1 cellular context compared by ENCODE assay signal in the genomic region with DNA sequence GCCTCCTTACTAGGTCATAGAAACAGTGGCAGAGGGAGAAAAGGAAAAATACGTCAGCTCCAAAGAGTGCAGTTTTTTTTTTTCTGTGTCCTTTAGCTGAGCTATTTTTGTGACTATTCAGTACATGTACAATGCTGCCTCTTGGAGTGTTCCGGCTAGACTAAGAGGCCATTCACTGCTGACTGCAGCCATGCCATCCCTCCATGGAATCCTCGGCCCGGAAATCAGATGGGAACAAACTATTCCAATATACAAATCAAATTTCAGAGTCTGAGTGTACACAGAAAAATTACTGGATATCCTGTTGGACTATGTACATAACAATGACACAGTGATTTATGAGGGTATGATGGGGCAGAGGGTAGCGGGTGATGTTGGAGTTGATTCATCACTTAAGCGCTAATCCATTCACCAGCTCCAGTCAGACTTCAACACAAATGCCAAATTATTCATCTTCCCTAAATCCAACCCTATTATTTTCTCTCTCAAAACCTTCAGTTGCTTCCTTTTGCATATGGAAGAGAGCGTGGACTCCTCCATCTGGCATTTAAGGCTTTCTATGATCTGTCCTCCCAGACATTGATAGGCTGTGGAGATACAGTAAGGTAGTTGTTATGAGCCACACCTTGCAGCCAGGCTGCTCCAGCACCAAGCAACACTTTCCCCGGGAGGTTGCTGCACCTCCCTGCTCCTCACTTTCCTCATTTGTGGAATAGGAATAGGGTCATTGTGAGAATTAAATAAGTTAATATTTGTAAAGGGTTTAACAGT.
TF ChIP-seq lines count a peak whose summit lies in the region.

No MANE protein-coding gene starts in this region.

TF ChIP-seq in A549, 52 proteins besides CTCF, POLR2A, EP300 and RAD21 (continued from another document):
- TF ChIP-seq, protein P1, sequence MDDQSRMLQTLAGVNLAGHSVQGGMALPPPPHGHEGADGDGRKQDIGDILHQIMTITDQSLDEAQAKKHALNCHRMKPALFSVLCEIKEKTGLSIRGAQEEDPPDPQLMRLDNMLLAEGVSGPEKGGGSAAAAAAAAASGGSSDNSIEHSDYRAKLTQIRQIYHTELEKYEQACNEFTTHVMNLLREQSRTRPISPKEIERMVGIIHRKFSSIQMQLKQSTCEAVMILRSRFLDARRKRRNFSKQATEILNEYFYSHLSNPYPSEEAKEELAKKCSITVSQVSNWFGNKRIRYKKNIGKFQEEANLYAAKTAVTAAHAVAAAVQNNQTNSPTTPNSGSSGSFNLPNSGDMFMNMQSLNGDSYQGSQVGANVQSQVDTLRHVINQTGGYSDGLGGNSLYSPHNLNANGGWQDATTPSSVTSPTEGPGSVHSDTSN (IDR thresholded peaks at IDR 0.05) = peak; percentile 85
- TF ChIP-seq HEYL (CRISPR knock-in tag; IDR thresholded peaks at IDR 0.05) = no peak
- peak; percentile 90 for TF ChIP-seq GATA3 (IDR thresholded peaks at IDR 0.05; ENCODE audit: borderline replicate concordance)
- no peak for TF ChIP-seq KDM5A (IDR thresholded peaks at IDR 0.05)
- TF ChIP-seq, protein P2, sequence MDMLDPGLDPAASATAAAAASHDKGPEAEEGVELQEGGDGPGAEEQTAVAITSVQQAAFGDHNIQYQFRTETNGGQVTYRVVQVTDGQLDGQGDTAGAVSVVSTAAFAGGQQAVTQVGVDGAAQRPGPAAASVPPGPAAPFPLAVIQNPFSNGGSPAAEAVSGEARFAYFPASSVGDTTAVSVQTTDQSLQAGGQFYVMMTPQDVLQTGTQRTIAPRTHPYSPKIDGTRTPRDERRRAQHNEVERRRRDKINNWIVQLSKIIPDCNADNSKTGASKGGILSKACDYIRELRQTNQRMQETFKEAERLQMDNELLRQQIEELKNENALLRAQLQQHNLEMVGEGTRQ (IDR thresholded peaks at IDR 0.05) = no peak
- no peak for TF ChIP-seq CHD2 (IDR thresholded peaks at IDR 0.05; ENCODE audit: low read length, partially characterized antibody)
- TF ChIP-seq PHF8 (IDR thresholded peaks at IDR 0.05; ENCODE audit: borderline replicate concordance, low read depth) = no peak
- TF ChIP-seq TP53 (CRISPR knock-in tag; IDR thresholded peaks at IDR 0.05) = no peak
- no peak for TF ChIP-seq POLR2AphosphoS2 (conservative IDR thresholded peaks at IDR 0.05; ENCODE audit: low read length)
- TF ChIP-seq RARB (CRISPR knock-in tag; IDR thresholded peaks at IDR 0.05) = no peak
- no peak for TF ChIP-seq RFX5 (IDR thresholded peaks at IDR 0.05)
- TF ChIP-seq MAZ (IDR thresholded peaks at IDR 0.05; ENCODE audit: borderline replicate concordance, low read depth, low read length) = no peak
- TF ChIP-seq ZFP36 (IDR thresholded peaks at IDR 0.05; ENCODE audit: borderline replicate concordance, partially characterized antibody) = no peak
- TF ChIP-seq, protein P3, sequence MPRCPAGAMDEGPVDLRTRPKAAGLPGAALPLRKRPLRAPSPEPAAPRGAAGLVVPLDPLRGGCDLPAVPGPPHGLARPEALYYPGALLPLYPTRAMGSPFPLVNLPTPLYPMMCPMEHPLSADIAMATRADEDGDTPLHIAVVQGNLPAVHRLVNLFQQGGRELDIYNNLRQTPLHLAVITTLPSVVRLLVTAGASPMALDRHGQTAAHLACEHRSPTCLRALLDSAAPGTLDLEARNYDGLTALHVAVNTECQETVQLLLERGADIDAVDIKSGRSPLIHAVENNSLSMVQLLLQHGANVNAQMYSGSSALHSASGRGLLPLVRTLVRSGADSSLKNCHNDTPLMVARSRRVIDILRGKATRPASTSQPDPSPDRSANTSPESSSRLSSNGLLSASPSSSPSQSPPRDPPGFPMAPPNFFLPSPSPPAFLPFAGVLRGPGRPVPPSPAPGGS (IDR thresholded peaks at IDR 0.05) = 0 out of 3 replicates have a peak, but pooled peaks have one; percentile 41
- TF ChIP-seq EHF (CRISPR knock-in tag; IDR thresholded peaks at IDR 0.05) = no peak
- TF ChIP-seq FOSL2 (IDR thresholded peaks at IDR 0.05) = peak; percentile 83; the same call in 1 of the 2 replicates
- peak; percentile 85 for TF ChIP-seq FOSL2 (CRISPR knock-in tag; IDR thresholded peaks at IDR 0.05)
- TF ChIP-seq BHLHE40 (IDR thresholded peaks at IDR 0.05; ENCODE audit: low read depth, low read length) = no peak
- TF ChIP-seq, protein P4, sequence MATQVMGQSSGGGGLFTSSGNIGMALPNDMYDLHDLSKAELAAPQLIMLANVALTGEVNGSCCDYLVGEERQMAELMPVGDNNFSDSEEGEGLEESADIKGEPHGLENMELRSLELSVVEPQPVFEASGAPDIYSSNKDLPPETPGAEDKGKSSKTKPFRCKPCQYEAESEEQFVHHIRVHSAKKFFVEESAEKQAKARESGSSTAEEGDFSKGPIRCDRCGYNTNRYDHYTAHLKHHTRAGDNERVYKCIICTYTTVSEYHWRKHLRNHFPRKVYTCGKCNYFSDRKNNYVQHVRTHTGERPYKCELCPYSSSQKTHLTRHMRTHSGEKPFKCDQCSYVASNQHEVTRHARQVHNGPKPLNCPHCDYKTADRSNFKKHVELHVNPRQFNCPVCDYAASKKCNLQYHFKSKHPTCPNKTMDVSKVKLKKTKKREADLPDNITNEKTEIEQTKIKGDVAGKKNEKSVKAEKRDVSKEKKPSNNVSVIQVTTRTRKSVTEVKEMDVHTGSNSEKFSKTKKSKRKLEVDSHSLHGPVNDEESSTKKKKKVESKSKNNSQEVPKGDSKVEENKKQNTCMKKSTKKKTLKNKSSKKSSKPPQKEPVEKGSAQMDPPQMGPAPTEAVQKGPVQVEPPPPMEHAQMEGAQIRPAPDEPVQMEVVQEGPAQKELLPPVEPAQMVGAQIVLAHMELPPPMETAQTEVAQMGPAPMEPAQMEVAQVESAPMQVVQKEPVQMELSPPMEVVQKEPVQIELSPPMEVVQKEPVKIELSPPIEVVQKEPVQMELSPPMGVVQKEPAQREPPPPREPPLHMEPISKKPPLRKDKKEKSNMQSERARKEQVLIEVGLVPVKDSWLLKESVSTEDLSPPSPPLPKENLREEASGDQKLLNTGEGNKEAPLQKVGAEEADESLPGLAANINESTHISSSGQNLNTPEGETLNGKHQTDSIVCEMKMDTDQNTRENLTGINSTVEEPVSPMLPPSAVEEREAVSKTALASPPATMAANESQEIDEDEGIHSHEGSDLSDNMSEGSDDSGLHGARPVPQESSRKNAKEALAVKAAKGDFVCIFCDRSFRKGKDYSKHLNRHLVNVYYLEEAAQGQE (IDR thresholded peaks at IDR 0.05) = no peak
- TF ChIP-seq RNF2 (IDR thresholded peaks at IDR 0.05; ENCODE audit: borderline replicate concordance, low read depth) = no peak
- TF ChIP-seq, protein P5, sequence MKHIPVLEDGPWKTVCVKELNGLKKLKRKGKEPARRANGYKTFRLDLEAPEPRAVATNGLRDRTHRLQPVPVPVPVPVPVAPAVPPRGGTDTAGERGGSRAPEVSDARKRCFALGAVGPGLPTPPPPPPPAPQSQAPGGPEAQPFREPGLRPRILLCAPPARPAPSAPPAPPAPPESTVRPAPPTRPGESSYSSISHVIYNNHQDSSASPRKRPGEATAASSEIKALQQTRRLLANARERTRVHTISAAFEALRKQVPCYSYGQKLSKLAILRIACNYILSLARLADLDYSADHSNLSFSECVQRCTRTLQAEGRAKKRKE (CRISPR knock-in tag; IDR thresholded peaks at IDR 0.05; ENCODE audit: low read depth) = no peak
- TF ChIP-seq MAFK (IDR thresholded peaks at IDR 0.05; ENCODE audit: partially characterized antibody) = peak; percentile 68
- TF ChIP-seq HDAC2 (IDR thresholded peaks at IDR 0.05) = no peak
- TF ChIP-seq ZSCAN20 (CRISPR knock-in tag; IDR thresholded peaks at IDR 0.05) = no peak
- TF ChIP-seq HOXA7 (CRISPR knock-in tag; IDR thresholded peaks at IDR 0.05) = no peak
- TF ChIP-seq MYC (IDR thresholded peaks at IDR 0.05; ENCODE audit: borderline replicate concordance, low read length) = no peak
- no peak for TF ChIP-seq ESRRA (IDR thresholded peaks at IDR 0.05; ENCODE audit: borderline replicate concordance, low read length)
- TF ChIP-seq RCOR1 (IDR thresholded peaks at IDR 0.05; ENCODE audit: low read depth, low read length) = no peak
TF ChIP-seq in A549: peak in this region for 11.
